In the genomic region with DNA sequence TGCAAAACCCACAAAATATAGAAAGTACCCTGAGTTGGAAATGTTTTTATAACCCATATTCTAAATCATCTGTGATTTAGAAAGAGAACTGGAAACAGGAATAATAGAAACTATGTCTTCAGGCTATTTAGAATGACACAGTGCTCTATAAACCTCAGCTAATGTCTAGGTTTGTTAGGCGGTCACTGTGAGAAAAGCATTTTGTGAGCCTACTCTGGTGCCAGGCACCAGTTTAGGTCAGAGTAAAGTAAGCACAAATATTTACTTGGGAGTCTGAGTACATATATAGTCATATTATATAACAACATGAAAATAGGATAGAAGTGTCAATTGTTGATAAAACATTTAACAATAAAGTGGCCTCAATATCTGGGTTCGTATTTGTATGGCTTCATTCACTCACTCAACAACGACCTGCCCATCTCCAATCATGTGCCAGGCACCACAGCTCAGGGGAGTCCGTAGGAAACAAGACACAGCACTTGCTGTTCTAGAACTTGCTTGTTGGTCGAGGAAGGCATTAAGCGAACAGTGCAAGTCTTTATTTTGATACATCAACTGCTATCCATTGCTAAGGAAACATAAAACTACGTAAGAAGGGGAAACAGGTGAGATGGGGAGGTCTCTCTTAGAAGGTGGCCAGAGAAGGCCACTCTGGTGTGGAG, we compare ENCODE assay signal across 1 cellular context.
TF ChIP-seq lines count a peak whose summit lies in the region.

No MANE protein-coding gene starts in this region.

TF ChIP-seq in H1, 55 proteins besides CTCF, POLR2A, EP300 and RAD21:
- no peak for TF ChIP-seq HDAC2 (IDR thresholded peaks at IDR 0.05; ENCODE audit: borderline replicate concordance in 1 of 2, low read depth in 2 of 2, low read length in 2 of 2)
- TF ChIP-seq ZNF274 (IDR thresholded peaks at IDR 0.05; ENCODE audit: borderline replicate concordance, extremely low read depth, low read length) = no peak
- no peak for TF ChIP-seq CBX5 (IDR thresholded peaks at IDR 0.05; ENCODE audit: low read depth, low read length)
- TF ChIP-seq BACH1 (IDR thresholded peaks at IDR 0.05; ENCODE audit: low read length) = no peak
- TF ChIP-seq NANOG (IDR thresholded peaks at IDR 0.05; ENCODE audit: insufficient read depth, low read depth, low read length, poor library complexity, severe bottlenecking) = no peak
- no peak for TF ChIP-seq CHD1 (IDR thresholded peaks at IDR 0.05; ENCODE audit: low read depth, low read length)
- TF ChIP-seq SIX5 (IDR thresholded peaks at IDR 0.05; ENCODE audit: low read depth, low read length) = no peak
- TF ChIP-seq PHF8 (conservative IDR thresholded peaks at IDR 0.05; ENCODE audit: low read depth, low read length) = no peak
- TF ChIP-seq FOSL1 (IDR thresholded peaks at IDR 0.05; ENCODE audit: insufficient read depth, low read depth, low read length) = no peak
- no peak for TF ChIP-seq BCL11A (IDR thresholded peaks at IDR 0.05; ENCODE audit: low read depth in 2 of 2, low read length in 2 of 2)
- TF ChIP-seq KDM5A (IDR thresholded peaks at IDR 0.05; ENCODE audit: low read length) = no peak
- no peak for TF ChIP-seq CREB1 (IDR thresholded peaks at IDR 0.05)
- no peak for TF ChIP-seq EGR1 (IDR thresholded peaks at IDR 0.05; ENCODE audit: borderline replicate concordance, low read depth, low read length)
- no peak for TF ChIP-seq JUND (IDR thresholded peaks at IDR 0.05; ENCODE audit: low read length)
- TF ChIP-seq RFX5 (IDR thresholded peaks at IDR 0.05; ENCODE audit: borderline replicate concordance, low read depth, low read length) = no peak
- TF ChIP-seq KDM1A (IDR thresholded peaks at IDR 0.05; ENCODE audit: borderline replicate concordance, low read length) = no peak
